Comparison of ENCODE assay signal across 9 cellular contexts in the genomic region with DNA sequence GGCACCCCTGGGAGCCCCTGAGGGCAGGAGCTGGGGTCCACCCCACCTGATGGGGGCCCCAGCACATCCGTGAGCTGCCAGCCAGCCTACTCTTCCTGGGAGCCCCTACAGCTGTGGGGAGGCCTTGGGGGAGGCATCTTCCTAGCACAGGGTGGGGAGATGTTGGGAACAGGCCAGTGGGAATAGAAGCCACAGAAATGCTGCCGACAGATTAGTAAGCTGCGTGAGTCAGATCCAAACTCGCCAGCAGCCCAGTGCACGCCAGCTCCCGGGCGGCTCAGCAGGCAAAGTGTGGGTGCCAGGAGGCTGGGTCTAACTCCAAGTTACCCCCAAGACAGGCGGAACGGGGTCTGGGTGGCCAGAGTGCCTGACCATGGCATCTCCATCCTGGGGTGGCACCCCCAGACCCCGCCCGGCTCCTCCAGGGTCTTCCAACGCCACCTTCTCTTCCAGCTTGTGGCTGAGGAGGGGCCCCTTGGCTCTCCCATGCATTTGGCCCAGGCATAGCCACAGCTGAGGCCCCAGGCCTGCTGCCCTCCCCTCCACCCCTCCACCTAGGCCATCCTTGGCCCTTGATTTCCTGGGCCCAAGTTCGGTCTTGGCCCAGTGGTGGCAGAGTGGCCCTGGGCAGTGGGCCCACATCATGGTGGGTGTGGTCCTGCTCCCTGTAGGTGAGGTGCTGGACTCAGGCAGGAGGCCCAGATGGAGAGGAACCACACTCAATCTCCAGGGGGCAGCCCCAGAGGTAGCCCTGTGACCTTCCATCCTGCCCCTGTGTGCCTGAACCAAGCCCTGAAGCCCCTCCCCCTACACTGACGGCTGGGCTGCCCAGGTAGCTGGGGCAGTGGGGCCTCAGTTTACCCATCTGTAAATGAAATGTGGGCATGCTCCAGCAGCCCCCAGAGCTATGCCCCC. TPM values are rescaled to one million over a fixed set of nuclear protein-coding genes. Genes with fewer than 3 reads are reported as not detected.
DNase-seq lines count a peak whose midpoint lies in the region; ATAC-seq and TF ChIP-seq lines count a peak whose summit lies in the region.
"Had no signal": no experiment of that assay in that cellular context is flagged by ENCODE, and none has a peak within 500 bp of the region (broad histone marks: within the 10 kb centered on the region; RNA-seq: fewer than 3 reads in every experiment).

No MANE protein-coding gene starts in this region.

- ATAC-seq in activated CD8-positive, alpha-beta T cell treated with anti-CD3 and anti-CD28 coated beads, Interleukin-2, amount 10 ng/mL, durations not matched to agents 7 days and 5 days = no peak

- CTCF ChIA-PET in activated CD8-positive, alpha-beta T cell treated with anti-CD3 and anti-CD28 coated beads, Interleukin-2, amount 10 ng/mL, durations not matched to agents 7 days and 5 days (lab: Charles Lee) = no interaction called here

- H3K4me3 Mint-ChIP-seq in activated CD8-positive, alpha-beta T cell treated with anti-CD3 and anti-CD28 coated beads, Interleukin-2, amount 10 ng/mL, durations not matched to agents 7 days and 5 days = no peak overlapping the region
- H3K4me3 Mint-ChIP-seq: brain had no signal

- no peaks in the 10 kb centered on the region for H3K4me1 ChIP-seq in colonic mucosa

- H3K27ac ChIP-seq in colonic mucosa = peak overlapping the region; percentile 32

- H3K9ac ChIP-seq in colonic mucosa (ENCODE audit: low read depth in 2 of 2, low read length in 2 of 2) = no peak overlapping the region

- DNase-seq in AG08395 (ENCODE audit: low spot score) (peak; percentile 97), M059J (ENCODE audit: low read depth) (peak; percentile 85), colonic mucosa (peak; percentile 44), myocyte (ENCODE audit: low read depth) (peak; percentile 95), NCI-H2196 treated with DMSO at 0.1 percent for 48 hours (lab: John Stamatoyannopoulos, UW; ENCODE audit: unreplicated experiment) (no peak), NCI-H524 (lab: John Stamatoyannopoulos, UW) (no peak), nucleus accumbens (lab: John Stamatoyannopoulos, UW) (no peak)
- no peak for DNase-seq in activated CD8-positive, alpha-beta T cell treated with anti-CD3 and anti-CD28 coated beads, Interleukin-2, amount 10 ng/mL, durations not matched to agents 7 days and 5 days

- POLR2A ChIA-PET in activated CD8-positive, alpha-beta T cell treated with anti-CD3 and anti-CD28 coated beads, Interleukin-2, amount 10 ng/mL, durations not matched to agents 7 days and 5 days (lab: Charles Lee) = no interaction called here

- H3K27me3 ChIP-seq in colonic mucosa = no peaks in the 10 kb centered on the region

- no peak for TF ChIP-seq CTCF in colonic mucosa (IDR thresholded peaks at IDR 0.05)

- no peaks in the 10 kb centered on the region for H3K9me3 Mint-ChIP-seq in activated CD8-positive, alpha-beta T cell treated with anti-CD3 and anti-CD28 coated beads, Interleukin-2, amount 10 ng/mL, durations not matched to agents 7 days and 5 days (ENCODE audit: insufficient read depth)

- H3K4me3 ChIP-seq in colonic mucosa = no peak overlapping the region

- no peaks in the 10 kb centered on the region for H3K4me1 Mint-ChIP-seq in activated CD8-positive, alpha-beta T cell treated with anti-CD3 and anti-CD28 coated beads, Interleukin-2, amount 10 ng/mL, durations not matched to agents 7 days and 5 days (ENCODE audit: low read depth)

- H3K36me3 Mint-ChIP-seq in activated CD8-positive, alpha-beta T cell treated with anti-CD3 and anti-CD28 coated beads, Interleukin-2, amount 10 ng/mL, durations not matched to agents 7 days and 5 days (ENCODE audit: low read depth) = no peaks in the 10 kb centered on the region
- H3K36me3 Mint-ChIP-seq: brain had no signal

- H3K27ac Mint-ChIP-seq in activated CD8-positive, alpha-beta T cell treated with anti-CD3 and anti-CD28 coated beads, Interleukin-2, amount 10 ng/mL, durations not matched to agents 7 days and 5 days = no peak overlapping the region

- H3K36me3 ChIP-seq in colonic mucosa = no peaks in the 10 kb centered on the region

- H3K27me3 Mint-ChIP-seq in activated CD8-positive, alpha-beta T cell treated with anti-CD3 and anti-CD28 coated beads, Interleukin-2, amount 10 ng/mL, durations not matched to agents 7 days and 5 days (ENCODE audit: low read depth) = no peaks in the 10 kb centered on the region
- H3K27me3 Mint-ChIP-seq: brain had no signal

- intact Hi-C loops in colonic mucosa (cut with DNase I) = no loop called here

- H3K9me3 ChIP-seq in colonic mucosa = no peaks in the 10 kb centered on the region

RNA-seq across cellular contexts. Expression of gene CROCC2, which starts 15.4 kb away (rescaled TPM):
- total RNA-seq in M059J (2014; rRNA removed; shearing (Covaris generic)) = not detected in 2 replicates
- total RNA-seq in colonic mucosa = under 1 TPM in 1 of 2 donors, not detected in 1; 0.05 TPM
- total RNA-seq in myocyte = 0.05 TPM in 1 of 2 replicates, not detected in the other
- not detected for polyA plus RNA-seq in myocyte (2012)
- total RNA-seq in activated CD8-positive, alpha-beta T cell treated with anti-CD3 and anti-CD28 coated beads, Interleukin-2, amount 10 ng/mL, durations not matched to agents 7 days and 5 days = not detected

RNA-seq across cellular contexts. Expression of gene MAB21L4, which starts 25.6 kb away (rescaled TPM):
- total RNA-seq in M059J (2014; rRNA removed; shearing (Covaris generic)) = not detected in 2 replicates
- total RNA-seq in colonic mucosa (10 to 100 TPM in 1 of 2 donors, 1 to 10 TPM in 1; 6.1 to 22.2 TPM), myocyte (not detected in 2 replicates)
- polyA plus RNA-seq in myocyte (2012) = not detected
- not detected for total RNA-seq in activated CD8-positive, alpha-beta T cell treated with anti-CD3 and anti-CD28 coated beads, Interleukin-2, amount 10 ng/mL, durations not matched to agents 7 days and 5 days

RNA-seq across cellular contexts. Expression of gene AGXT, which starts 53.0 kb away (rescaled TPM):
- not detected in 2 replicates for total RNA-seq in M059J (2014; rRNA removed; shearing (Covaris generic))
- 1 to 10 TPM; 1.9 to 6.1 TPM for total RNA-seq in colonic mucosa
- not detected in 2 replicates for total RNA-seq in myocyte
- polyA plus RNA-seq in myocyte (2012) = not detected
- total RNA-seq in activated CD8-positive, alpha-beta T cell treated with anti-CD3 and anti-CD28 coated beads, Interleukin-2, amount 10 ng/mL, durations not matched to agents 7 days and 5 days = not detected

Comparison
In these comparisons a context has a peak if more than half of its experiments do, and no peak if none do; other contexts are left out.
1. DNase-seq: peak in AG08395 (single experiment), M059J (single experiment), colonic mucosa (single experiment) and myocyte (single experiment); none in NCI-H2196 treated with DMSO at 0.1 percent for 48 hours (single experiment), activated CD8-positive, alpha-beta T cell treated with anti-CD3 and anti-CD28 coated beads, Interleukin-2, amount 10 ng/mL, durations not matched to agents 7 days and 5 days (single experiment), NCI-H524 (0 of 2) and nucleus accumbens (0 of 56).